ENCODE assay signal across 8 cellular contexts in the genomic region with DNA sequence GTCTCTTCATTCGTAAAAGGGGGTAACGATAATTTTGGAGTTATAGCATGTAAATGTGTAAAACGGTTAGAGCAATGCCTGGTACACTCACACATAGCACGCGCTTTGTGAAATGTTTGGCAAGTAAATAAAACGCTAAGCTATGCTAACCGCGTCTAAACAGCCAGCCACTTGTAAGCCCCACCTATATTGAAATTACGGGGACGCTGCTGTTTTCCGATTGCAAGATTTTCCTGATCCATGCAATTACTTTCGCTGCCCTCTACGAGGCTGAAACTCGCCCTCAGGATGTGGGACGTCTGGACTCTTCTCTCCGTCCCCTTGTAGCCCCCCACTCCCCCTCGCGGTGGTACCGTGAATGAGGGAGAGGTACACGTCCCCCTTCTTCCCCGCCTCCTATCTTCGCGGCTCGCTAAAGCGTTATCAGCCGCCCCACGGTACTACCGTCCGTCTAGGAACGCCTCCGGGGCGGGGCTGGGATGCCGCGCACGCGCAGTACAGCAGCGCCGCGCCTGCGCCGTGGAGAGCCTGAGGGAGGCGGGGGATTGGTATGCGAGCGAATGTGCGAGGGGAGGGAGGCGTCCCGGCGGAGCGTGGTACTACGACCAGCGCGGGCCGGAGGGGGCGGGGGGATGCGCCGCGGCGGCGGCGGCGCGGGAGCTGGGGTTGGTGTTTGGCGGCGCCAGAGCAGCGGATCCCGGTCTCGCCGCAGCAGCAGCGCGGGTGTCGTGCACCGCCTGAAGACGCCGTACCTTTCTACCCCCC. TPM values are rescaled to one million over a fixed set of nuclear protein-coding genes. Genes with fewer than 3 reads are reported as not detected.
DNase-seq lines count a peak whose midpoint lies in the region; ATAC-seq and TF ChIP-seq lines count a peak whose summit lies in the region.

Gene STIM2, plus strand, starts transcription at position 685 of the 765 bp plus-strand sequence.

- intact Hi-C loops in activated B cell treated with CpG ODN at 0.5 μM for 24 hours (cut with micrococcal nuclease), result loop anchor here (1.0 to 10.0 kb wide), 10 partner anchors 34 to 1626 kb away; partner anchors contain the start of genes PI4K2B, SMIM20 and TBC1D19
- intact Hi-C loops in spleen (cut with DNase I; ENCODE audit: low total_unique reads), result loop anchor here (5.0 kb wide), 1 partner anchor 147 kb away; no protein-coding TSS in a partner anchor

- CTCF ChIA-PET in activated B cell treated with CpG ODN at 0.5 μM for 24 hours (lab: Charles Lee), result interaction anchor here (0.8 to 2.4 kb wide), 10 partner anchors 23 to 150 kb away, joined by 3 to 13 read pairs (median 4); no protein-coding TSS in a partner anchor

- H3K4me3 Mint-ChIP-seq in activated B cell treated with CpG ODN at 0.5 μM for 24 hours (peak within 1 kb of the TSS; percentile 100), immature natural killer cell (peak within 1 kb of the TSS; percentile 98 to 99 (median 99))

- peak; percentile 73 for TF ChIP-seq POLR2A in GM18951 (IDR thresholded peaks at IDR 0.05; ENCODE audit: extremely low read depth, insufficient read depth, insufficient read length)
- peak; percentile 77 to 84 (median 82) for TF ChIP-seq POLR2A in spleen (IDR thresholded peaks at IDR 0.05)

- no peaks in the 10 kb centered on the region for H3K27me3 ChIP-seq in spleen (replicated peaks in 1 of 7)

- peak within 1 kb of the TSS; percentile 70 to 97 (median 92) for H3K4me3 ChIP-seq in spleen

- no peaks in the 10 kb centered on the region for H3K9me3 Mint-ChIP-seq in activated B cell treated with CpG ODN at 0.5 μM for 24 hours
- no peaks in the 10 kb centered on the region for H3K9me3 Mint-ChIP-seq in immature natural killer cell

- peaks cover 13% of the 10 kb centered on the region for H3K36me3 Mint-ChIP-seq in activated B cell treated with CpG ODN at 0.5 μM for 24 hours (ENCODE audit: low read depth)
- H3K36me3 Mint-ChIP-seq in immature natural killer cell, result no peaks in the 10 kb centered on the region

- peaks cover 29 to 71% (median 67%) of the 10 kb centered on the region in 6 donors for H3K4me1 ChIP-seq in spleen

- in situ Hi-C loops in GM18951 (cut with MboI; ENCODE audit: low sequenced_read_pairs, unreplicated experiment), result no loop called here

- TF ChIP-seq CTCF in AG09319 (IDR thresholded peaks at IDR 0.05; ENCODE audit: low read depth, low read length) (peak; percentile 31), activated B cell treated with CpG ODN at 0.5 μM for 24 hours (IDR thresholded peaks at IDR 0.05) (no peak), spleen (IDR thresholded peaks at IDR 0.05 in 8 of 11, conservative IDR thresholded peaks at IDR 0.05 in 3 of 11) (peak; percentile 36 to 83 (median 71))

- H3K36me3 ChIP-seq in spleen, result no peaks in the 10 kb centered on the region

- peak within 1 kb of the TSS; percentile 82 for H3K27ac ChIP-seq in caudate nucleus (ENCODE audit: low read depth, low read length)
- peak within 1 kb of the TSS; percentile 97 to 99 (median 98) for H3K27ac ChIP-seq in spleen

- no peaks in the 10 kb centered on the region for H3K27me3 Mint-ChIP-seq in activated B cell treated with CpG ODN at 0.5 μM for 24 hours
- H3K27me3 Mint-ChIP-seq in immature natural killer cell (ENCODE audit: low read depth in 3 of 3), result peaks cover 20 to 32% (median 27%) of the 10 kb centered on the region in 3 donors

- H3K27ac Mint-ChIP-seq in activated B cell treated with CpG ODN at 0.5 μM for 24 hours (peak within 1 kb of the TSS; percentile 100), immature natural killer cell (peak within 1 kb of the TSS; percentile 94 to 100 (median 99))

- DNase-seq in AG09319 (ENCODE audit: extremely low read depth, low read depth) (peak; percentile 91), NCI-H345 (lab: John Stamatoyannopoulos, UW) (peak; percentile 92), activated B cell treated with CpG ODN at 0.5 μM for 24 hours (peak; percentile 100), caudate nucleus (lab: John Stamatoyannopoulos, UW) (peak; percentile 44 to 99 (median 96)), immature natural killer cell (peak; percentile 99 to 100 (median 99)), spleen (peak; percentile 100)

- peaks cover 63% of the 10 kb centered on the region for H3K4me1 Mint-ChIP-seq in activated B cell treated with CpG ODN at 0.5 μM for 24 hours
- H3K4me1 Mint-ChIP-seq in immature natural killer cell, result peaks cover 62 to 75% of the 10 kb centered on the region in 2 donors

- 0 to 1% (median 1%) methylated on average over 26 to 74 of the region's 74 CpGs for WGBS in spleen, 5 donors

- POLR2A ChIA-PET in activated B cell treated with CpG ODN at 0.5 μM for 24 hours (lab: Charles Lee), result interaction anchor here (0.7 to 4.0 kb wide), 28 partner anchors 13 to 1700 kb away, joined by 3 to 158 read pairs (median 5); partner anchors contain the start of genes SEPSECS, SMIM20 and TBC1D19

- H3K9me3 ChIP-seq in spleen, result no peaks in the 10 kb centered on the region

- ATAC-seq in HG03196 (IDR thresholded peaks at IDR 0.05; ENCODE audit: unreplicated experiment) (peak; percentile 56), activated B cell treated with CpG ODN at 0.5 μM for 24 hours (ENCODE audit: low read depth) (peak; percentile 67)

RNA-seq across cellular contexts. Expression of gene STIM2, which starts in this region (rescaled TPM):
- 48.7 and 59.8 TPM in 2 replicates for total RNA-seq in activated B cell treated with CpG ODN at 0.5 μM for 24 hours
- polyA plus RNA-seq in immature natural killer cell, result 10 to 100 TPM; 19.1 to 38.1 (median 24.6) TPM
- 10 to 100 TPM; 44.3 to 66.6 (median 53.7) TPM for total RNA-seq in spleen
- 10 to 100 TPM; 26.8 to 32.2 (median 30.7) TPM for polyA plus RNA-seq in spleen

Comparison
In these comparisons a context has a peak if more than half of its experiments do, and no peak if none do; other contexts are left out.
1. Peak in every context shown above with its lines: DNase-seq, ATAC-seq, H3K4me3 ChIP-seq and H3K27ac ChIP-seq.